ENCODE assay signal across 19 cellular contexts in the genomic region with DNA sequence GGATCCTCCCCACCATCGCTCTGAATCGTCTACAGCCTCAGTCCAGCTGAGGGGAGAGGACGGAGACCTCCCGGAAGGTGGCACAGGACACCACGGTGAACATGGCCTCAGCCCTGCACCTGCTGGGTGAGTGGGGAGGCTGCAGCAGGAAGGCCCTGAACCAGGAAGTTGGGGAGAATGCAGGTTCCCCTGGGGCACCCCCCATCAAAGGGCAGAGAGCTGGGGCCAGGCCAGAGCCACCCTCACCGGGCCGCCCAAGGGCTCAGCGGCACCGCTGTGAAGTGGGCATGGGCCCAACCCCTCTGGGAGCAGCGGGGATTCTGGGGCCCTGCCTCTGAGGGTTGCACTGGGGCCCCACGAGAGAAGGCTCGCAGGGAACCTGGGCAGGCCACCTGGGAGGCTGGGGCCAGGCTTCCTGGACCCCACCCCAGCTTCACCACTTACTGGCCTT.
"Had no signal": no experiment of that assay in that cellular context is flagged by ENCODE, and none has a peak within 500 bp of the region (broad histone marks: within the 10 kb centered on the region; RNA-seq: fewer than 3 reads in every experiment).

No MANE protein-coding gene starts in this region.

- H3K9me3 ChIP-seq: esophagus squamous epithelium had no signal

- DNase-seq: activated CD4-positive, alpha-beta T cell treated with anti-CD3 and anti-CD28 coated beads for 1 hour; activated CD8-positive, alpha-beta memory T cell treated with anti-CD3 and anti-CD28 coated beads for 24 hours; activated gamma-delta T cell treated with Interleukin-2 at 50 U/mL for 16 hours; dermis blood vessel endothelial cell; effector memory CD4-positive, alpha-beta T cell; esophagus squamous epithelium; hypothalamus; mesendoderm; naive thymus-derived CD4-positive, alpha-beta T cell; stimulated activated CD4-positive, alpha-beta T cell treated with anti-CD3 and anti-CD28 coated beads, Interleukin-2, amount 100 ng/mL, for 24 hours; stimulated activated naive CD8-positive, alpha-beta T cell treated with anti-CD3 and anti-CD28 coated beads, Interleukin-15, Interleukin-2, amounts not matched to agents 100 U/mL and 50 U/mL, for 24 hours; substantia nigra; transverse colon; WERI-Rb-1 had no signal

- H3K27ac ChIP-seq: esophagus squamous epithelium, left lung, neutrophil, parathyroid adenoma, transverse colon, WERI-Rb-1 had no signal

- FAIRE-seq: endothelial cell of umbilical vein, keratinocyte had no signal

- H3K4me3 ChIP-seq: esophagus squamous epithelium, left lung, transverse colon had no signal

- H3K79me2 ChIP-seq: parathyroid adenoma had no signal

- H3K4me1 ChIP-seq: esophagus squamous epithelium, left lung, parathyroid adenoma had no signal

- H2AFZ ChIP-seq: parathyroid adenoma had no signal

- H3K36me3 ChIP-seq: esophagus squamous epithelium, left lung, neutrophil, transverse colon, WERI-Rb-1 had no signal

- ATAC-seq: left lung; stimulated activated naive CD8-positive, alpha-beta T cell treated with anti-CD3 and anti-CD28 coated beads, Interleukin-15, Interleukin-2, amounts not matched to agents 100 U/mL and 50 U/mL, for 24 hours had no signal

- H3K9ac ChIP-seq: parathyroid adenoma had no signal
